1 cellular context compared by ENCODE assay signal in the genomic region with DNA sequence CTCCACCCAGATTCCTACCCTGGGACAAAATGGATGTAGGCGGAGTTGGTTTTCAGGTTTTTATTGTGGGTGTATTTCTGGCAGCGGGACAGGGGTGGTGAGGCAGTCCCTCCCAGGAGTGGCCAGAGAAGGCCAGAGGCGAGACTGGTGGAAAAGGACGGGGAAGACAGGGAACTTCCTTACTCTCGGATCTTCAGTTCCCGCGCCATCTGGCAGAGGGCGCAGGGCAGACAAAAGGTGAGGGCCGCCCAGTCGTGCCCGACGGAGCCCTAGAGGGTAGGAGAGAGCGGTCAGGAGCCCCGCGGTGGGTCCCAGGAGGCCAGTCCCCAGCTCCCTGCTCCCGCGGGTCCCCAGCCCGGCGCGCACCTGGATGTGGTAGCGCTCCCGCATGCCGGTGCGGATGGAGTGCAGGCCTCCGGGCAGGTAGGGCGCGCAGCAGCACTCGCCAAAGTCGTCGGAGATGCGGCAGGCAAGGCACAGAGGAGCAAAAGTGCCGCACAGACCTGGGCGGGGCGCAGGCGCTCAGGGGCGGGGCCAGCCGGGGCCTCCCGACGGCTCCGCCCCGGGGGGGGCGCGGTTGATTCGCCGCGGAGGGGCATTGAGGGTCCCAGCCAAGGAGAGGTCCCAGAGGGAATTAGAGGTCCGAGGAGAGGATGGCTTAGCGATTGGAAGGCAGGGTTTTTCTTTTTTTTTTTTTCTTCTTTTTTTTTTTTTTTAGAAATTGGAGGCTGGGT.
TF ChIP-seq lines count a peak whose summit lies in the region.

No MANE protein-coding gene starts in this region.

TF ChIP-seq in GM23338, 12 proteins besides CTCF, POLR2A, EP300 and RAD21 (continued from another document):
- TF ChIP-seq, protein P1, sequence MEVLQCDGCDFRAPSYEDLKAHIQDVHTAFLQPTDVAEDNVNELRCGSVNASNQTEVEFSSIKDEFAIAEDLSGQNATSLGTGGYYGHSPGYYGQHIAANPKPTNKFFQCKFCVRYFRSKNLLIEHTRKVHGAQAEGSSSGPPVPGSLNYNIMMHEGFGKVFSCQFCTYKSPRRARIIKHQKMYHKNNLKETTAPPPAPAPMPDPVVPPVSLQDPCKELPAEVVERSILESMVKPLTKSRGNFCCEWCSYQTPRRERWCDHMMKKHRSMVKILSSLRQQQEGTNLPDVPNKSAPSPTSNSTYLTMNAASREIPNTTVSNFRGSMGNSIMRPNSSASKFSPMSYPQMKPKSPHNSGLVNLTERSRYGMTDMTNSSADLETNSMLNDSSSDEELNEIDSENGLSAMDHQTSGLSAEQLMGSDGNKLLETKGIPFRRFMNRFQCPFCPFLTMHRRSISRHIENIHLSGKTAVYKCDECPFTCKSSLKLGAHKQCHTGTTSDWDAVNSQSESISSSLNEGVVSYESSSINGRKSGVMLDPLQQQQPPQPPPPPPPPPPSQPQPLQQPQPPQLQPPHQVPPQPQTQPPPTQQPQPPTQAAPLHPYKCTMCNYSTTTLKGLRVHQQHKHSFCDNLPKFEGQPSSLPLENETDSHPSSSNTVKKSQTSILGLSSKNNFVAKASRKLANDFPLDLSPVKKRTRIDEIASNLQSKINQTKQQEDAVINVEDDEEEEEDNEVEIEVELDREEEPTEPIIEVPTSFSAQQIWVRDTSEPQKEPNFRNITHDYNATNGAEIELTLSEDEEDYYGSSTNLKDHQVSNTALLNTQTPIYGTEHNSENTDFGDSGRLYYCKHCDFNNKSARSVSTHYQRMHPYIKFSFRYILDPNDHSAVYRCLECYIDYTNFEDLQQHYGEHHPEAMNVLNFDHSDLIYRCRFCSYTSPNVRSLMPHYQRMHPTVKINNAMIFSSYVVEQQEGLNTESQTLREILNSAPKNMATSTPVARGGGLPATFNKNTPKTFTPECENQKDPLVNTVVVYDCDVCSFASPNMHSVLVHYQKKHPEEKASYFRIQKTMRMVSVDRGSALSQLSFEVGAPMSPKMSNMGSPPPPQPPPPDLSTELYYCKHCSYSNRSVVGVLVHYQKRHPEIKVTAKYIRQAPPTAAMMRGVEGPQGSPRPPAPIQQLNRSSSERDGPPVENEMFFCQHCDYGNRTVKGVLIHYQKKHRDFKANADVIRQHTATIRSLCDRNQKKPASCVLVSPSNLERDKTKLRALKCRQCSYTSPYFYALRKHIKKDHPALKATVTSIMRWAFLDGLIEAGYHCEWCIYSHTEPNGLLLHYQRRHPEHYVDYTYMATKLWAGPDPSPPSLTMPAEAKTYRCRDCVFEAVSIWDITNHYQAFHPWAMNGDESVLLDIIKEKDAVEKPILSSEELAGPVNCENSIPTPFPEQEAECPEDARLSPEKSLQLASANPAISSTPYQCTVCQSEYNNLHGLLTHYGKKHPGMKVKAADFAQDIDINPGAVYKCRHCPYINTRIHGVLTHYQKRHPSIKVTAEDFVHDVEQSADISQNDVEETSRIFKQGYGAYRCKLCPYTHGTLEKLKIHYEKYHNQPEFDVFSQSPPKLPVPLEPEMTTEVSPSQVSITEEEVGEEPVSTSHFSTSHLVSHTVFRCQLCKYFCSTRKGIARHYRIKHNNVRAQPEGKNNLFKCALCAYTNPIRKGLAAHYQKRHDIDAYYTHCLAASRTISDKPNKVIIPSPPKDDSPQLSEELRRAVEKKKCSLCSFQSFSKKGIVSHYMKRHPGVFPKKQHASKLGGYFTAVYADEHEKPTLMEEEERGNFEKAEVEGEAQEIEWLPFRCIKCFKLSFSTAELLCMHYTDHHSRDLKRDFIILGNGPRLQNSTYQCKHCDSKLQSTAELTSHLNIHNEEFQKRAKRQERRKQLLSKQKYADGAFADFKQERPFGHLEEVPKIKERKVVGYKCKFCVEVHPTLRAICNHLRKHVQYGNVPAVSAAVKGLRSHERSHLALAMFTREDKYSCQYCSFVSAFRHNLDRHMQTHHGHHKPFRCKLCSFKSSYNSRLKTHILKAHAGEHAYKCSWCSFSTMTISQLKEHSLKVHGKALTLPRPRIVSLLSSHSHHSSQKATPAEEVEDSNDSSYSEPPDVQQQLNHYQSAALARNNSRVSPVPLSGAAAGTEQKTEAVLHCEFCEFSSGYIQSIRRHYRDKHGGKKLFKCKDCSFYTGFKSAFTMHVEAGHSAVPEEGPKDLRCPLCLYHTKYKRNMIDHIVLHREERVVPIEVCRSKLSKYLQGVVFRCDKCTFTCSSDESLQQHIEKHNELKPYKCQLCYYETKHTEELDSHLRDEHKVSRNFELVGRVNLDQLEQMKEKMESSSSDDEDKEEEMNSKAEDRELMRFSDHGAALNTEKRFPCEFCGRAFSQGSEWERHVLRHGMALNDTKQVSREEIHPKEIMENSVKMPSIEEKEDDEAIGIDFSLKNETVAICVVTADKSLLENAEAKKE (CRISPR knock-in tag; IDR thresholded peaks at IDR 0.05), result no peak
- TF ChIP-seq, protein P2, sequence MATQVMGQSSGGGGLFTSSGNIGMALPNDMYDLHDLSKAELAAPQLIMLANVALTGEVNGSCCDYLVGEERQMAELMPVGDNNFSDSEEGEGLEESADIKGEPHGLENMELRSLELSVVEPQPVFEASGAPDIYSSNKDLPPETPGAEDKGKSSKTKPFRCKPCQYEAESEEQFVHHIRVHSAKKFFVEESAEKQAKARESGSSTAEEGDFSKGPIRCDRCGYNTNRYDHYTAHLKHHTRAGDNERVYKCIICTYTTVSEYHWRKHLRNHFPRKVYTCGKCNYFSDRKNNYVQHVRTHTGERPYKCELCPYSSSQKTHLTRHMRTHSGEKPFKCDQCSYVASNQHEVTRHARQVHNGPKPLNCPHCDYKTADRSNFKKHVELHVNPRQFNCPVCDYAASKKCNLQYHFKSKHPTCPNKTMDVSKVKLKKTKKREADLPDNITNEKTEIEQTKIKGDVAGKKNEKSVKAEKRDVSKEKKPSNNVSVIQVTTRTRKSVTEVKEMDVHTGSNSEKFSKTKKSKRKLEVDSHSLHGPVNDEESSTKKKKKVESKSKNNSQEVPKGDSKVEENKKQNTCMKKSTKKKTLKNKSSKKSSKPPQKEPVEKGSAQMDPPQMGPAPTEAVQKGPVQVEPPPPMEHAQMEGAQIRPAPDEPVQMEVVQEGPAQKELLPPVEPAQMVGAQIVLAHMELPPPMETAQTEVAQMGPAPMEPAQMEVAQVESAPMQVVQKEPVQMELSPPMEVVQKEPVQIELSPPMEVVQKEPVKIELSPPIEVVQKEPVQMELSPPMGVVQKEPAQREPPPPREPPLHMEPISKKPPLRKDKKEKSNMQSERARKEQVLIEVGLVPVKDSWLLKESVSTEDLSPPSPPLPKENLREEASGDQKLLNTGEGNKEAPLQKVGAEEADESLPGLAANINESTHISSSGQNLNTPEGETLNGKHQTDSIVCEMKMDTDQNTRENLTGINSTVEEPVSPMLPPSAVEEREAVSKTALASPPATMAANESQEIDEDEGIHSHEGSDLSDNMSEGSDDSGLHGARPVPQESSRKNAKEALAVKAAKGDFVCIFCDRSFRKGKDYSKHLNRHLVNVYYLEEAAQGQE (IDR thresholded peaks at IDR 0.05; ENCODE audit: unreplicated experiment), result no peak
- TF ChIP-seq, protein P3, sequence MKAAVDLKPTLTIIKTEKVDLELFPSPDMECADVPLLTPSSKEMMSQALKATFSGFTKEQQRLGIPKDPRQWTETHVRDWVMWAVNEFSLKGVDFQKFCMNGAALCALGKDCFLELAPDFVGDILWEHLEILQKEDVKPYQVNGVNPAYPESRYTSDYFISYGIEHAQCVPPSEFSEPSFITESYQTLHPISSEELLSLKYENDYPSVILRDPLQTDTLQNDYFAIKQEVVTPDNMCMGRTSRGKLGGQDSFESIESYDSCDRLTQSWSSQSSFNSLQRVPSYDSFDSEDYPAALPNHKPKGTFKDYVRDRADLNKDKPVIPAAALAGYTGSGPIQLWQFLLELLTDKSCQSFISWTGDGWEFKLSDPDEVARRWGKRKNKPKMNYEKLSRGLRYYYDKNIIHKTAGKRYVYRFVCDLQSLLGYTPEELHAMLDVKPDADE (IDR thresholded peaks at IDR 0.05), result 0 out of 2 replicates have a peak, but pooled peaks have one; percentile 21
- 0 out of 2 replicates have a peak, but pooled peaks have one; percentile 24 for TF ChIP-seq CREB1 (CRISPR knock-in tag; IDR thresholded peaks at IDR 0.05; ENCODE audit: low read depth)
- TF ChIP-seq POLR2AphosphoS5 (IDR thresholded peaks at IDR 0.05; ENCODE audit: low read depth), result peak; percentile 98
